8 cellular contexts compared by ENCODE assay signal in genomic region chr2:38082727-38083126, GRCh38. TPM values are rescaled to one million over a fixed set of nuclear protein-coding genes. Genes with fewer than 3 reads are reported as not detected.
DNase-seq lines count a peak whose midpoint lies in the region; ATAC-seq and TF ChIP-seq lines count a peak whose summit lies in the region.
"Not testable (repeated sequence)": the region's sequence is repeated elsewhere in the genome, so short reads cannot be mapped to it uniquely, and the experiment has no call there.
"Had no signal": no experiment of that assay in that cellular context is flagged by ENCODE, and none has a peak within 500 bp of the region (broad histone marks: within the 10 kb centered on the region; RNA-seq: fewer than 3 reads in every experiment).

No MANE protein-coding gene starts in this region.

- not testable (repeated sequence) for H4K20me1 ChIP-seq in PC-9 (ENCODE audit: insufficient read depth)

- H3K27ac Mint-ChIP-seq in CD14-positive monocyte: peak overlapping the region in 4 of 7 donors; percentile 70 to 85 (median 78)
- peak overlapping the region; percentile 72 for H3K27ac Mint-ChIP-seq in dendritic cell treated with granulocyte-macrophage colony-stimulating factor and Interleukin-4, amounts not matched to agents 40 ng/mL and 50 ng/mL, for 4 days
- peak overlapping the region; percentile 44 for H3K27ac Mint-ChIP-seq in mesothelial cell of epicardium
- peak overlapping the region; percentile 33 for H3K27ac Mint-ChIP-seq in type B pancreatic cell

- H3K4me3 Mint-ChIP-seq in CD14-positive monocyte: peak overlapping the region in 1 of 2 donors; percentile 62
- H3K4me3 Mint-ChIP-seq in dendritic cell treated with granulocyte-macrophage colony-stimulating factor and Interleukin-4, amounts not matched to agents 40 ng/mL and 50 ng/mL, for 4 days: peak overlapping the region; percentile 21
- not testable (repeated sequence) for H3K4me3 Mint-ChIP-seq in mesothelial cell of epicardium
- H3K4me3 Mint-ChIP-seq in type B pancreatic cell: peak overlapping the region; percentile 35

- WGBS in heart right ventricle, 2 donors: 72 to 79% methylated on average over 9 of the region's 9 CpGs

- not testable (repeated sequence) for H3K9me3 ChIP-seq in PC-9 (ENCODE audit: insufficient read depth, low read depth); heart right ventricle

- not testable (repeated sequence) for H3K9me3 Mint-ChIP-seq in CD14-positive monocyte; dendritic cell treated with granulocyte-macrophage colony-stimulating factor and Interleukin-4, amounts not matched to agents 40 ng/mL and 50 ng/mL, for 4 days; mesothelial cell of epicardium; type B pancreatic cell

- CTCF ChIA-PET in PC-9 (lab: Charles Lee): not testable (repeated sequence)

- H3K27me3 Mint-ChIP-seq in CD14-positive monocyte (ENCODE audit: low read depth in 3 of 3) (peaks cover 32 to 47% (median 38%) of the 10 kb centered on the region in 3 donors), mesothelial cell of epicardium (ENCODE audit: low read depth) (peaks cover 48% of the 10 kb centered on the region), type B pancreatic cell (peaks cover 32% of the 10 kb centered on the region)
- H3K27me3 Mint-ChIP-seq in dendritic cell treated with granulocyte-macrophage colony-stimulating factor and Interleukin-4, amounts not matched to agents 40 ng/mL and 50 ng/mL, for 4 days: peaks cover 24% of the 10 kb centered on the region

- H3K27ac ChIP-seq in PC-9: peak overlapping the region; percentile 49
- peak overlapping the region in 6 of 10 donors; percentile 35 to 75 (median 66) for H3K27ac ChIP-seq in heart right ventricle

- peaks cover 41% of the 10 kb centered on the region for H3K4me1 ChIP-seq in PC-9 (replicated peaks; ENCODE audit: insufficient read depth)
- peaks cover 0 to 16% (median 2%) of the 10 kb centered on the region in 9 donors for H3K4me1 ChIP-seq in heart right ventricle

- H3K4me2 ChIP-seq in PC-9: peak overlapping the region; percentile 34; the same call in 1 of the 2 replicates

- peaks cover 9 to 24% of the 10 kb centered on the region in 2 donors for H3K36me3 Mint-ChIP-seq in CD14-positive monocyte
- H3K36me3 Mint-ChIP-seq in dendritic cell treated with granulocyte-macrophage colony-stimulating factor and Interleukin-4, amounts not matched to agents 40 ng/mL and 50 ng/mL, for 4 days (ENCODE audit: low read depth); mesothelial cell of epicardium; type B pancreatic cell: not testable (repeated sequence)

- DNase-seq in CD14-positive monocyte (ENCODE audit: low spot score); heart right ventricle; mesothelial cell of epicardium (ENCODE audit: low spot score in 2 of 2, unreplicated experiment in 2 of 2); type B pancreatic cell (ENCODE audit: extremely low spot score, unreplicated experiment): not testable (repeated sequence)
- DNase-seq in PC-9: peak in 1 of 2 experiments; percentile 49

- not testable (repeated sequence) for H3K36me3 ChIP-seq in PC-9 (ENCODE audit: low read depth); heart right ventricle

- ATAC-seq in heart right ventricle: not testable (repeated sequence)

- H2AFZ ChIP-seq in PC-9: not testable (repeated sequence)

- H3K27me3 ChIP-seq in PC-9 (ENCODE audit: insufficient read depth, low read depth); heart right ventricle: not testable (repeated sequence)

- not testable (repeated sequence) for H3K4me3 ChIP-seq in PC-9, heart right ventricle

- POLR2A ChIA-PET in PC-9 (lab: Charles Lee; ENCODE audit: unreplicated experiment): not testable (repeated sequence)

- BruUV-seq in PC-9 (replicated peaks; lab: Mats Ljungman, UMichigan): not testable (repeated sequence)

- H3K4me1 Mint-ChIP-seq in CD14-positive monocyte: peaks cover 73% of the 10 kb centered on the region
- peaks cover 92% of the 10 kb centered on the region for H3K4me1 Mint-ChIP-seq in dendritic cell treated with granulocyte-macrophage colony-stimulating factor and Interleukin-4, amounts not matched to agents 40 ng/mL and 50 ng/mL, for 4 days (ENCODE audit: low read depth)
- peaks cover 46% of the 10 kb centered on the region for H3K4me1 Mint-ChIP-seq in mesothelial cell of epicardium
- H3K4me1 Mint-ChIP-seq in type B pancreatic cell (ENCODE audit: unreplicated experiment): peaks cover 28% of the 10 kb centered on the region

- not testable (repeated sequence) for TF ChIP-seq CTCF in CD14-positive monocyte (IDR thresholded peaks at IDR 0.05); PC-9 (conservative IDR thresholded peaks at IDR 0.05); heart right ventricle (IDR thresholded peaks at IDR 0.05); mesothelial cell of epicardium (IDR thresholded peaks at IDR 0.05; ENCODE audit: unreplicated experiment); type B pancreatic cell (conservative IDR thresholded peaks at IDR 0.05)

- not testable (repeated sequence) for H3F3A ChIP-seq in PC-9 (ENCODE audit: insufficient read depth, low read depth)

- H3K9me2 ChIP-seq in PC-9 (ENCODE audit: insufficient read depth): not testable (repeated sequence)

- intact Hi-C loops in CD14-positive monocyte (cut with micrococcal nuclease); PC-9 (cut with micrococcal nuclease; ENCODE audit: unreplicated experiment); dendritic cell treated with granulocyte-macrophage colony-stimulating factor and Interleukin-4, amounts not matched to agents 40 ng/mL and 50 ng/mL, for 4 days (cut with micrococcal nuclease); heart right ventricle (cut with DNase I): not testable (repeated sequence)

- peaks cover 14% of the 10 kb centered on the region for H3K79me2 ChIP-seq in PC-9 (ENCODE audit: low read depth)

RNA-seq across cellular contexts. Expression of gene CYP1B1, which starts 6.8 kb away (rescaled TPM):
- polyA plus RNA-seq in CD14-positive monocyte (100 to 1,000 TPM; 162 to 250 TPM), heart right ventricle (1 to 10 TPM; 7.2 to 7.9 TPM)
- total RNA-seq in PC-9 (2021) (36.3 and 39.4 TPM in 2 replicates), heart right ventricle (10 to 100 TPM in 9 of 10 donors, 1 to 10 TPM in 1; 8.5 to 89.3 (median 18.6) TPM), mesothelial cell of epicardium (50.4 to 55.6 TPM (median 54.5 TPM) in 3 replicates), type B pancreatic cell (ENCODE audit: low replicate concordance) (176 and 360 TPM in 2 replicates)
- total RNA-seq: G401 had no signal
- polyA plus RNA-seq: CD8-positive, alpha-beta memory T cell had no signal
